8 cellular contexts compared by ENCODE assay signal in the genomic region with DNA sequence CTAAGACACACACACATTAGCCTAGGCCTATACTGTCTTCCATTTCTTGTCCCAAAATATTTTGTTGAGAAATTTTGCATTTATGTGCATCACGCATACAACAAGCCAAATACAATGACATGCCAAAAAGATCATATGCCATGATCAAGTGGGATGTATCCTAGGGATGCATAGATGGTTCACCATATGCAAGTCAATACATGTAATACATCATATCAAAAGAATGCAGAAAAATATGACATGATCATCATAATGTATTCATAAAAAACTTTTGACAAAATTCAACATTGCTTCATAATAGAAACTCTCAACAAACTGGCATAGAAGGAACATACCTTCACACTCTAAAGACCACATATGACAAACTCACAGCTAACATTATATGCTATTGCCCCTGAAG.
"Had no signal": no experiment of that assay in that cellular context is flagged by ENCODE, and none has a peak within 500 bp of the region (broad histone marks: within the 10 kb centered on the region; RNA-seq: fewer than 3 reads in every experiment).

No MANE protein-coding gene starts in this region.

- FAIRE-seq: H1, H54, HTR-8/SVneo, K562 had no signal

- DNase-seq: H9, HCEC 1CT, IMR-90 had no signal

- H3K4me3 ChIP-seq: GM23338, K562 had no signal

- ATAC-seq: GM23338 had no signal
